In genomic region chr16:4683255-4684029, GRCh38 we compare ENCODE assay signal across 15 cellular contexts. TPM values are rescaled to one million over a fixed set of nuclear protein-coding genes. Genes with fewer than 3 reads are reported as not detected.
DNase-seq lines count a peak whose midpoint lies in the region; ATAC-seq and TF ChIP-seq lines count a peak whose summit lies in the region.
"Had no signal": no experiment of that assay in that cellular context is flagged by ENCODE, and none has a peak within 500 bp of the region (broad histone marks: within the 10 kb centered on the region; RNA-seq: fewer than 3 reads in every experiment).

No MANE protein-coding gene starts in this region.

- H3K27ac Mint-ChIP-seq in activated CD8-positive, alpha-beta T cell treated with anti-CD3 and anti-CD28 coated beads for 36 hours, result peak overlapping the region; percentile 39
- no peak overlapping the region for H3K27ac Mint-ChIP-seq in activated CD8-positive, alpha-beta T cell treated with anti-CD3 and anti-CD28 coated beads, Interleukin-2, amount 10 ng/mL, durations not matched to agents 7 days and 5 days
- H3K27ac Mint-ChIP-seq in nephron progenitor cell, result peak overlapping the region; percentile 80
- H3K27ac Mint-ChIP-seq: activated CD4-positive, alpha-beta memory T cell treated with anti-CD3 and anti-CD28 coated beads, Interleukin-2, amount 10 ng/mL, durations not matched to agents 7 days and 5 days; nephron; T-helper 17 cell had no signal

- POLR2A ChIA-PET in activated CD8-positive, alpha-beta T cell treated with anti-CD3 and anti-CD28 coated beads for 36 hours (lab: Charles Lee), result interaction anchor here (1.0 kb wide), 1 partner anchor 12 kb away, joined by 3 read pairs; no protein-coding TSS in a partner anchor
- POLR2A ChIA-PET in activated CD8-positive, alpha-beta T cell treated with anti-CD3 and anti-CD28 coated beads, Interleukin-2, amount 10 ng/mL, durations not matched to agents 7 days and 5 days (lab: Charles Lee), result no interaction called here

- H3K9me3 Mint-ChIP-seq in activated CD8-positive, alpha-beta T cell treated with anti-CD3 and anti-CD28 coated beads for 36 hours, result no peaks in the 10 kb centered on the region
- H3K9me3 Mint-ChIP-seq in activated CD8-positive, alpha-beta T cell treated with anti-CD3 and anti-CD28 coated beads, Interleukin-2, amount 10 ng/mL, durations not matched to agents 7 days and 5 days (ENCODE audit: insufficient read depth), result no peaks in the 10 kb centered on the region
- no peaks in the 10 kb centered on the region for H3K9me3 Mint-ChIP-seq in nephron progenitor cell
- H3K9me3 Mint-ChIP-seq: activated CD4-positive, alpha-beta memory T cell treated with anti-CD3 and anti-CD28 coated beads, Interleukin-2, amount 10 ng/mL, durations not matched to agents 7 days and 5 days; nephron had no signal

- peak overlapping the region; percentile 60 for H3K27ac ChIP-seq in cingulate gyrus (ENCODE audit: low read depth, low read length)
- H3K27ac ChIP-seq: ascending aorta, left lung, suprapubic skin had no signal

- no peak overlapping the region for H3K4me3 Mint-ChIP-seq in activated CD8-positive, alpha-beta T cell treated with anti-CD3 and anti-CD28 coated beads for 36 hours
- H3K4me3 Mint-ChIP-seq in activated CD8-positive, alpha-beta T cell treated with anti-CD3 and anti-CD28 coated beads, Interleukin-2, amount 10 ng/mL, durations not matched to agents 7 days and 5 days, result no peak overlapping the region
- H3K4me3 Mint-ChIP-seq in nephron progenitor cell, result no peak overlapping the region
- H3K4me3 Mint-ChIP-seq: activated CD4-positive, alpha-beta memory T cell treated with anti-CD3 and anti-CD28 coated beads, Interleukin-2, amount 10 ng/mL, durations not matched to agents 7 days and 5 days; nephron; T-helper 17 cell had no signal

- no peak for DNase-seq in activated CD8-positive, alpha-beta T cell treated with anti-CD3 and anti-CD28 coated beads for 36 hours
- DNase-seq in activated CD8-positive, alpha-beta T cell treated with anti-CD3 and anti-CD28 coated beads, Interleukin-2, amount 10 ng/mL, durations not matched to agents 7 days and 5 days, result no peak
- DNase-seq in nephron progenitor cell (no peak), NCI-H1048 (lab: John Stamatoyannopoulos, UW) (no peak), RPMI8226 (no peak)
- DNase-seq: NCI-H1436, T-helper 17 cell had no signal

- peaks cover 12% of the 10 kb centered on the region for H3K36me3 Mint-ChIP-seq in activated CD8-positive, alpha-beta T cell treated with anti-CD3 and anti-CD28 coated beads for 36 hours (ENCODE audit: low read depth)
- peaks cover 31% of the 10 kb centered on the region for H3K36me3 Mint-ChIP-seq in activated CD8-positive, alpha-beta T cell treated with anti-CD3 and anti-CD28 coated beads, Interleukin-2, amount 10 ng/mL, durations not matched to agents 7 days and 5 days (ENCODE audit: low read depth)
- peaks cover 9% of the 10 kb centered on the region for H3K36me3 Mint-ChIP-seq in nephron progenitor cell (ENCODE audit: low read depth)

- CTCF ChIA-PET in activated CD8-positive, alpha-beta T cell treated with anti-CD3 and anti-CD28 coated beads for 36 hours (lab: Charles Lee), result interaction anchor here (0.7 to 1.7 kb wide), 7 partner anchors 8 to 182 kb away, joined by 4 to 6 read pairs (median 4); partner anchors contain the start of gene NUDT16L1
- CTCF ChIA-PET in activated CD8-positive, alpha-beta T cell treated with anti-CD3 and anti-CD28 coated beads, Interleukin-2, amount 10 ng/mL, durations not matched to agents 7 days and 5 days (lab: Charles Lee), result interaction anchor here (0.8 to 1.2 kb wide), 5 partner anchors 19 to 178 kb away, joined by 3 to 4 read pairs (median 3); no protein-coding TSS in a partner anchor

- H3K4me1 Mint-ChIP-seq in activated CD8-positive, alpha-beta T cell treated with anti-CD3 and anti-CD28 coated beads for 36 hours (ENCODE audit: low read depth), result peaks cover 12% of the 10 kb centered on the region
- H3K4me1 Mint-ChIP-seq in activated CD8-positive, alpha-beta T cell treated with anti-CD3 and anti-CD28 coated beads, Interleukin-2, amount 10 ng/mL, durations not matched to agents 7 days and 5 days (ENCODE audit: low read depth), result peaks cover 22% of the 10 kb centered on the region
- peaks cover 32% of the 10 kb centered on the region for H3K4me1 Mint-ChIP-seq in nephron progenitor cell

- ATAC-seq in activated CD8-positive, alpha-beta T cell treated with anti-CD3 and anti-CD28 coated beads for 36 hours, result no peak
- ATAC-seq in activated CD8-positive, alpha-beta T cell treated with anti-CD3 and anti-CD28 coated beads, Interleukin-2, amount 10 ng/mL, durations not matched to agents 7 days and 5 days, result no peak
- ATAC-seq in GM21367 (IDR thresholded peaks at IDR 0.05; ENCODE audit: unreplicated experiment) (no peak), GM18858 (IDR thresholded peaks at IDR 0.05; ENCODE audit: unreplicated experiment) (no peak)

- TF ChIP-seq CTCF in activated CD8-positive, alpha-beta T cell treated with anti-CD3 and anti-CD28 coated beads for 36 hours (IDR thresholded peaks at IDR 0.05), result peak; percentile 0
- TF ChIP-seq CTCF in nephron progenitor cell (IDR thresholded peaks at IDR 0.05), result peak; percentile 4

- intact Hi-C loops in activated CD8-positive, alpha-beta T cell treated with anti-CD3 and anti-CD28 coated beads for 36 hours (cut with micrococcal nuclease), result no loop called here

- no peaks in the 10 kb centered on the region for H3K27me3 Mint-ChIP-seq in activated CD8-positive, alpha-beta T cell treated with anti-CD3 and anti-CD28 coated beads for 36 hours
- H3K27me3 Mint-ChIP-seq in activated CD8-positive, alpha-beta T cell treated with anti-CD3 and anti-CD28 coated beads, Interleukin-2, amount 10 ng/mL, durations not matched to agents 7 days and 5 days (ENCODE audit: low read depth), result no peaks in the 10 kb centered on the region
- H3K27me3 Mint-ChIP-seq in nephron progenitor cell (ENCODE audit: low read depth, poor library complexity), result no peaks in the 10 kb centered on the region
- H3K27me3 Mint-ChIP-seq: activated CD4-positive, alpha-beta memory T cell treated with anti-CD3 and anti-CD28 coated beads, Interleukin-2, amount 10 ng/mL, durations not matched to agents 7 days and 5 days; T-helper 17 cell had no signal

RNA-seq across cellular contexts. Expression of gene NUDT16L1, which starts 9.9 kb away (rescaled TPM):
- total RNA-seq in activated CD8-positive, alpha-beta T cell treated with anti-CD3 and anti-CD28 coated beads for 36 hours, result 10 to 100 TPM; 22.3 to 25.6 TPM
- total RNA-seq in activated CD8-positive, alpha-beta T cell treated with anti-CD3 and anti-CD28 coated beads, Interleukin-2, amount 10 ng/mL, durations not matched to agents 7 days and 5 days, result 10 to 100 TPM; 32.6 to 36.2 TPM

RNA-seq across cellular contexts. Expression of gene ANKS3, which starts 50.6 kb away (rescaled TPM):
- total RNA-seq in activated CD8-positive, alpha-beta T cell treated with anti-CD3 and anti-CD28 coated beads for 36 hours, result 10 to 100 TPM; 13.0 to 13.8 TPM
- total RNA-seq in activated CD8-positive, alpha-beta T cell treated with anti-CD3 and anti-CD28 coated beads, Interleukin-2, amount 10 ng/mL, durations not matched to agents 7 days and 5 days, result 10 to 100 TPM; 17.0 to 17.2 TPM

RNA-seq across cellular contexts. Expression of gene DNAAF8, which starts 50.9 kb away (rescaled TPM):
- total RNA-seq in activated CD8-positive, alpha-beta T cell treated with anti-CD3 and anti-CD28 coated beads for 36 hours, result under 1 TPM; 0.18 to 0.38 TPM
- total RNA-seq in activated CD8-positive, alpha-beta T cell treated with anti-CD3 and anti-CD28 coated beads, Interleukin-2, amount 10 ng/mL, durations not matched to agents 7 days and 5 days, result under 1 TPM; 0.39 to 0.68 TPM
- total RNA-seq: activated CD4-positive, alpha-beta memory T cell treated with anti-CD3 and anti-CD28 coated beads, Interleukin-2, amount 10 ng/mL, durations not matched to agents 7 days and 5 days; ascending aorta; T-helper 17 cell had no signal

RNA-seq across cellular contexts. Expression of gene MGRN1, which starts 58.8 kb away (rescaled TPM):
- 10 to 100 TPM; 67.6 to 70.8 TPM for total RNA-seq in activated CD8-positive, alpha-beta T cell treated with anti-CD3 and anti-CD28 coated beads for 36 hours
- 10 to 100 TPM; 77.3 to 80.6 TPM for total RNA-seq in activated CD8-positive, alpha-beta T cell treated with anti-CD3 and anti-CD28 coated beads, Interleukin-2, amount 10 ng/mL, durations not matched to agents 7 days and 5 days
